In the genomic region with DNA sequence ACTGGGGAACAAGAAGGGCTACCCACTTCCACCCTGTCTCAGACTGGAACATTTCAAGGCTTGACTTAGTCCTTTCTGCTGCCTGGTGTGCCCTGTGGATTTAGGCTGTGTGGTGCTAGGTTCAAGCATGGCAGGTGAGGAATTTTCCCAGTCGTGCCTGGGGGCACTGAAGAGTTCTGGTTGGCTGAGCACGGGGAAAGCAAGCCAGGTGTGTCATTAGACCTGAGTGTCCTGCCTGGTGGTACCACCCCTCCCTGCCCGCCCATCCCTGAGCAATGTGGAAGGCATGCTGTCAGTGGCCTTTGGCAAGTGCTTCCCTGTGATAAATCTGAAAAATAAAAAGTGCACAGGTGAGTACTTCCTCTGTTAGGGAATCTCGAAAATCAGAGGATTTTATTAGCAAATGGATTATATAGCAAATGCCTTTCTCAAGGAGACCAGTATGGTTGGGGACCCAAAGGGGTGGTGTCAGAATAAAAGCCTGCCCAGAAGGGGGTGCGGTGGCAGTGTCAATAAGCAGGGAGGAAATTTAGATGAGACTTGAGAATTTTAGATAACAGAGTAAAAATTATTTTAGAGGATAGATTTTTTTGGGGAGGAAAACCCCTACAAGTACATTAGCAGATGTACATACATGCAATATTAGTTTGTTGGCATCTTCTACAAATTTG, we compare ENCODE assay signal across 13 cellular contexts. TPM values are rescaled to one million over a fixed set of nuclear protein-coding genes. Genes with fewer than 3 reads are reported as not detected.
DNase-seq lines count a peak whose midpoint lies in the region; ATAC-seq and TF ChIP-seq lines count a peak whose summit lies in the region.
"Had no signal": no experiment of that assay in that cellular context is flagged by ENCODE, and none has a peak within 500 bp of the region (broad histone marks: within the 10 kb centered on the region; RNA-seq: fewer than 3 reads in every experiment).

No MANE protein-coding gene starts in this region.

- H3F3A ChIP-seq in smooth muscle cell (ENCODE audit: low read depth), result peaks cover 44% of the 10 kb centered on the region

- peak overlapping the region; percentile 79 for H3K4me2 ChIP-seq in smooth muscle cell

- peaks cover 79% of the 10 kb centered on the region for H3K79me2 ChIP-seq in smooth muscle cell (ENCODE audit: low read depth)

- ATAC-seq in esophagus mucosa, result peak; percentile 78
- ATAC-seq in activated T-cell treated with anti-CD3 and anti-CD28 coated beads, Interleukin-2, amount 50 U/mL, for 4 hours, result no peak
- no peak for ATAC-seq in HG03521 (IDR thresholded peaks at IDR 0.05; ENCODE audit: unreplicated experiment)

- no peaks in the 10 kb centered on the region for H3K36me3 Mint-ChIP-seq in activated T-cell treated with anti-CD3 and anti-CD28 coated beads, Interleukin-2, amount 50 U/mL, for 4 hours (ENCODE audit: insufficient read depth)
- no peaks in the 10 kb centered on the region for H3K36me3 Mint-ChIP-seq in immature natural killer cell

- no peak overlapping the region for H3K4me3 Mint-ChIP-seq in activated T-cell treated with anti-CD3 and anti-CD28 coated beads, Interleukin-2, amount 50 U/mL, for 4 hours
- H3K4me3 Mint-ChIP-seq in immature natural killer cell, result no peak overlapping the region

- peaks cover 61% of the 10 kb centered on the region for H3K27me3 Mint-ChIP-seq in activated T-cell treated with anti-CD3 and anti-CD28 coated beads, Interleukin-2, amount 50 U/mL, for 4 hours (ENCODE audit: low read depth)
- peaks cover 7 to 18% (median 9%) of the 10 kb centered on the region in 3 donors for H3K27me3 Mint-ChIP-seq in immature natural killer cell (ENCODE audit: low read depth in 3 of 3)

- H4K20me1 ChIP-seq in smooth muscle cell (ENCODE audit: low read depth), result peaks cover 14% of the 10 kb centered on the region

- no peak overlapping the region for H3K27ac Mint-ChIP-seq in immature natural killer cell

- no peaks in the 10 kb centered on the region for H3K9me3 ChIP-seq in smooth muscle cell (replicated peaks; ENCODE audit: low read depth)

- H3K4me3 ChIP-seq in smooth muscle cell, result no peak overlapping the region

- H3K4me1 ChIP-seq in smooth muscle cell (ENCODE audit: low read depth), result peaks cover 92% of the 10 kb centered on the region

- H3K9ac ChIP-seq in smooth muscle cell (ENCODE audit: low read depth), result peak overlapping the region; percentile 6

- H3K4me1 Mint-ChIP-seq in activated T-cell treated with anti-CD3 and anti-CD28 coated beads, Interleukin-2, amount 50 U/mL, for 4 hours (ENCODE audit: low read depth), result peaks cover 9% of the 10 kb centered on the region
- no peaks in the 10 kb centered on the region for H3K4me1 Mint-ChIP-seq in immature natural killer cell

- no peaks in the 10 kb centered on the region for H3K27me3 ChIP-seq in smooth muscle cell (ENCODE audit: low read depth)

- peak; percentile 13 for DNase-seq in NCI-H1092 (lab: John Stamatoyannopoulos, UW)
- no peak for DNase-seq in NCI-H1092 treated with DMSO at 0.1 percent for 48 hours (lab: John Stamatoyannopoulos, UW)
- DNase-seq in NCI-H526 (lab: John Stamatoyannopoulos, UW), result peak; percentile 81 to 91
- DNase-seq in smooth muscle cell (lab: John Stamatoyannopoulos, UW; ENCODE audit: unreplicated experiment), result no peak
- no peak for DNase-seq in activated T-cell treated with anti-CD3 and anti-CD28 coated beads, Interleukin-2, amount 50 U/mL, for 4 hours
- DNase-seq in immature natural killer cell, result no peak
- DNase-seq: amniotic stem cell; DND-41; effector memory CD4-positive, alpha-beta T cell; GOT3; NCI-H1930 had no signal

- no peaks in the 10 kb centered on the region for H3K9me3 Mint-ChIP-seq in activated T-cell treated with anti-CD3 and anti-CD28 coated beads, Interleukin-2, amount 50 U/mL, for 4 hours
- no peaks in the 10 kb centered on the region for H3K9me3 Mint-ChIP-seq in immature natural killer cell

- no peak for TF ChIP-seq CTCF in smooth muscle cell (IDR thresholded peaks at IDR 0.05; ENCODE audit: borderline replicate concordance, insufficient read depth, poor library complexity, severe bottlenecking)

- peak overlapping the region; percentile 99 for H3K27ac ChIP-seq in smooth muscle cell (ENCODE audit: low read depth)

- H3K36me3 ChIP-seq in smooth muscle cell (ENCODE audit: low read depth), result no peaks in the 10 kb centered on the region

- WGBS in smooth muscle cell (ENCODE audit: low lambda C conversion rate), result 70% methylated on average over 5 of the region's 5 CpGs

- no peak overlapping the region for H2AFZ ChIP-seq in smooth muscle cell (ENCODE audit: low read depth)

RNA-seq across cellular contexts. Expression of a gene that starts 22.8 kb away (rescaled TPM):
- total RNA-seq in esophagus mucosa (35.3 TPM), smooth muscle cell (181 and 191 TPM in 2 replicates)
- polyA plus RNA-seq in smooth muscle cell (63.0 and 66.9 TPM in 2 replicates), immature natural killer cell (not detected)
- 1 to 10 TPM in 1 of 3 donors, under 1 TPM in 2; 0.79 to 1.4 (median 0.90) TPM for total RNA-seq in activated T-cell treated with anti-CD3 and anti-CD28 coated beads, Interleukin-2, amount 50 U/mL, for 4 hours

Comparison
In these comparisons a context has a peak if more than half of its experiments do, and no peak if none do; other contexts are left out.
1. DNase-seq: peak in NCI-H1092 (single experiment) and NCI-H526 (2 of 2); none in NCI-H1092 treated with DMSO at 0.1 percent for 48 hours (single experiment), smooth muscle cell (single experiment), activated T-cell treated with anti-CD3 and anti-CD28 coated beads, Interleukin-2, amount 50 U/mL, for 4 hours (single experiment) and immature natural killer cell (0 of 3).
2. RNA of a gene that starts 22.8 kb away (total RNA-seq): 181 to 191 TPM in smooth muscle cell and 35.3 TPM in esophagus mucosa (single experiment); 0.79 to 1.4 TPM in activated T-cell treated with anti-CD3 and anti-CD28 coated beads, Interleukin-2, amount 50 U/mL, for 4 hours; every median in the first group is over 10 times any median in the second.